Comparison of ENCODE assay signal across 10 cellular contexts in the genomic region with DNA sequence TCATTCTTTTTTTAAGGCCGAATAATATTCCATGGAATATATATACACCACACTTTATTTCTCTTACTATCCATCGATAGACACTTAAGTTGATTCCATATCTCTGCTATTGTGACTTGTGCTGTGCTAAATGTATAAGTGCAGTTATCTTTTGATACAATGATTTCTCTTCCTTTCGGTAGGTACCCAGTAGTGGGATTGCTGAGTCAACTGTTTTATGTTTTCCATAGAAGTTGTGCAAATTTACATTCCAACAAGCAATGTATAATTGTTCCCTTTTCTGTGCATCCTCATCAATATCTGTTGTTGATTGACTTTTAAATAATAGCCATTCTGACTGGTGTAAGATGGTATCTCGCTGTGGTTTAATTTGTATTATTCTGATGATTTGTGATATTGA.
"Had no signal": no experiment of that assay in that cellular context is flagged by ENCODE, and none has a peak within 500 bp of the region (broad histone marks: within the 10 kb centered on the region; RNA-seq: fewer than 3 reads in every experiment).

No MANE protein-coding gene starts in this region.

- FAIRE-seq: H1, H54 had no signal

- H3K36me3 ChIP-seq: HAP-1 had no signal

- ATAC-seq: GM23338, HCT116 had no signal

- H2AFZ ChIP-seq: GM23248, GM23338 had no signal

- H3K4me3 ChIP-seq: GM23248, GM23338, HAP-1 had no signal

- H3K9ac ChIP-seq: GM23248 had no signal

- DNase-seq: GM23248, GOT3, H9, HCEC 1CT, HFFc6 had no signal

- H3K27ac ChIP-seq: GM23248 had no signal

- H3K9me3 ChIP-seq: HAP-1 had no signal

- H3K4me2 ChIP-seq: GM23338 had no signal

- H3K4me1 ChIP-seq: HAP-1 had no signal
